21 cellular contexts compared by ENCODE assay signal in genomic region chr15:49452595-49452994, GRCh38. TPM values are rescaled to one million over a fixed set of nuclear protein-coding genes. Genes with fewer than 3 reads are reported as not detected.
DNase-seq lines count a peak whose midpoint lies in the region; ATAC-seq and TF ChIP-seq lines count a peak whose summit lies in the region.
"Had no signal": no experiment of that assay in that cellular context is flagged by ENCODE, and none has a peak within 500 bp of the region (broad histone marks: within the 10 kb centered on the region; RNA-seq: fewer than 3 reads in every experiment).

No MANE protein-coding gene starts in this region.

- no peaks in the 10 kb centered on the region for H3K36me3 ChIP-seq in uterus
- H3K36me3 ChIP-seq: BLaER1, HAP-1 had no signal

- no peak for TF ChIP-seq POLR2A in uterus (IDR thresholded peaks at IDR 0.05)

- no peaks in the 10 kb centered on the region for H3K9me3 ChIP-seq in uterus
- H3K9me3 ChIP-seq: BLaER1, Caco-2, HAP-1 had no signal

- peaks cover 43% of the 10 kb centered on the region for H3K4me1 Mint-ChIP-seq in HFFc6 (ENCODE audit: low read depth)
- H3K4me1 Mint-ChIP-seq: B cell; CD4-positive, CD25-positive, alpha-beta regulatory T cell had no signal

- no peak overlapping the region for H3K27ac Mint-ChIP-seq in HFFc6
- H3K27ac Mint-ChIP-seq: B cell; CD4-positive, CD25-positive, alpha-beta regulatory T cell; CD8-positive, alpha-beta T cell had no signal

- H3K4me3 ChIP-seq in fibroblast of villous mesenchyme (ENCODE audit: low read depth, low read length) (no peak overlapping the region), uterus (no peak overlapping the region)
- H3K4me3 ChIP-seq: BLaER1, HAP-1 had no signal

- H3K9me3 Mint-ChIP-seq in HFFc6, result no peaks in the 10 kb centered on the region
- H3K9me3 Mint-ChIP-seq: CD4-positive, CD25-positive, alpha-beta regulatory T cell; CD8-positive, alpha-beta T cell had no signal

- ATAC-seq in HG02852 (IDR thresholded peaks at IDR 0.05; ENCODE audit: unreplicated experiment), result no peak
- ATAC-seq: CD8-positive, alpha-beta T cell had no signal

- H3K27me3 Mint-ChIP-seq in HFFc6 (ENCODE audit: insufficient read depth), result no peaks in the 10 kb centered on the region

- intact Hi-C loops in uterus (cut with DNase I; ENCODE audit: low total_unique reads), result no loop called here

- H3K27me3 ChIP-seq in uterus, result no peaks in the 10 kb centered on the region
- H3K27me3 ChIP-seq: BLaER1 had no signal

- H3K4me1 ChIP-seq in uterus, result peaks cover 0 to 16% of the 10 kb centered on the region in 2 donors
- H3K4me1 ChIP-seq: BLaER1, Caco-2, HAP-1 had no signal

- peaks cover 15% of the 10 kb centered on the region for H3K36me3 Mint-ChIP-seq in HFFc6 (ENCODE audit: low read depth)
- H3K36me3 Mint-ChIP-seq: CD4-positive, CD25-positive, alpha-beta regulatory T cell; CD8-positive, alpha-beta T cell had no signal

- H3K4me3 Mint-ChIP-seq in HFFc6, result no peak overlapping the region; the same call in 1 of the 2 replicates
- H3K4me3 Mint-ChIP-seq: B cell; CD4-positive, CD25-positive, alpha-beta regulatory T cell; CD8-positive, alpha-beta T cell had no signal

- peak; percentile 58 for DNase-seq in EH (ENCODE audit: low read depth)
- DNase-seq in HFFc6, result peak; percentile 30
- peak; percentile 53 for DNase-seq in fibroblast of villous mesenchyme (ENCODE audit: low read depth)
- DNase-seq in uterus, result no peak
- DNase-seq in activated CD4-positive, CD25-positive, alpha-beta regulatory T cell treated with anti-CD3 and anti-CD28 coated beads, Interleukin-2, amount 50 U/mL, for 72 hours, result no peak
- no peak for DNase-seq in NCI-H128 (lab: John Stamatoyannopoulos, UW; ENCODE audit: unreplicated experiment)
- DNase-seq: Caco-2; CD4-positive, CD25-positive, alpha-beta regulatory T cell; CD8-positive, alpha-beta T cell; DMS153; DND-41; EL; GF-D8; GOT3 had no signal

- TF ChIP-seq CTCF in HFFc6 (IDR thresholded peaks at IDR 0.05) (no peak), fibroblast of villous mesenchyme (IDR thresholded peaks at IDR 0.05; ENCODE audit: insufficient read depth, low read depth, low read length) (no peak), uterus (IDR thresholded peaks at IDR 0.05) (no peak)

- H3K27ac ChIP-seq in uterus, result peak overlapping the region; percentile 29 to 37
- H3K27ac ChIP-seq: 22Rv1, BLaER1, C4-2B had no signal

RNA-seq across cellular contexts. Expression of gene FGF7, which starts 29.6 kb away (rescaled TPM):
- 10 to 100 TPM; 12.1 to 59.8 (median 52.2) TPM for total RNA-seq in HFFc6 (2021; fragmentation: NEBNext Ultra II Directional; extraction: Animal tissue kit (Norgen Biotek cat#: 25700))
- total RNA-seq in fibroblast of villous mesenchyme (75.7 and 369 TPM in 2 replicates), uterus (100 to 1,000 TPM in 2 of 4 donors, 10 to 100 TPM in 2; 57.6 to 137 (median 102) TPM)
- total RNA-seq: CD4-positive, CD25-positive, alpha-beta regulatory T cell; CD8-positive, alpha-beta T cell; G401 had no signal

Comparison
In these comparisons a context has a peak if more than half of its experiments do, and no peak if none do; other contexts are left out.
1. DNase-seq: peak in EH (single experiment), HFFc6 (single experiment) and fibroblast of villous mesenchyme (single experiment); none in uterus (0 of 2), activated CD4-positive, CD25-positive, alpha-beta regulatory T cell treated with anti-CD3 and anti-CD28 coated beads, Interleukin-2, amount 50 U/mL, for 72 hours (single experiment) and NCI-H128 (single experiment).